28 cellular contexts compared by ENCODE assay signal in the genomic region with DNA sequence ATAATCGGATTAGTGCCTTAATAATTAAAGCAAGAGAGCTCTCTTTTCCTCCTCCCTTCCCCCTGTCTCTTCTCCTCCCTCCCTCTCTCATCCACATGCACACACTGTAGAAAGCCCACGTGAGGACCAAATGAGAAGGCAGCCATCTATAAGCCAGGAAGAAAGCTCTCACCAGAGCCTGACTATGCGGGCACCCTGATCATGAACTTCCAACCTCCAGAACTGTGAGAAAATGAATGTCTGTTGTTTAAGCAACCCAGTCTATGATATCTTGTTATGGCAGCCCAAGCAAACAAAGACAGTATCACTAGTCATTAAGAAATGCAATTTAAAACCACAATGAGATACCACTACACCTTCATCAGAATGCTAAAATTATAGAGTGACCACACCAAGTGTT.
"Had no signal": no experiment of that assay in that cellular context is flagged by ENCODE, and none has a peak within 500 bp of the region (broad histone marks: within the 10 kb centered on the region; RNA-seq: fewer than 3 reads in every experiment).

No MANE protein-coding gene starts in this region.

- H3K4me1 Mint-ChIP-seq: naive B cell; natural killer cell; neural progenitor cell; stimulated activated effector memory CD8-positive, alpha-beta T cell treated with anti-CD3 and anti-CD28 coated beads, Interleukin-12 subunit alpha, Interleukin-12 subunit beta, amount 100 ng/mL, for 72 hours had no signal

- H3K27me3 Mint-ChIP-seq: naive B cell had no signal

- H3K27me3 ChIP-seq: heart right ventricle, hepatocyte, left lung, neural progenitor cell, neutrophil, spleen, suprapubic skin, tibial artery, uterus had no signal

- H3K9ac ChIP-seq: neural progenitor cell had no signal

- H3K4me1 ChIP-seq: heart right ventricle, left lung, lower lobe of right lung, neural progenitor cell, spleen, suprapubic skin, tibial artery, uterus had no signal

- H3K79me2 ChIP-seq: hepatocyte had no signal

- H3K4me3 ChIP-seq: heart right ventricle, hepatocyte, left lung, lower lobe of right lung, neural progenitor cell, spleen, suprapubic skin, thoracic aorta, tibial artery, uterus had no signal

- H3K27ac ChIP-seq: heart right ventricle, hepatocyte, left lung, lower lobe of right lung, neural progenitor cell, neutrophil, spleen, suprapubic skin, thoracic aorta, tibial artery, uterus had no signal

- DNase-seq: heart right ventricle; kidney glomerular epithelial cell; left colon; left lung; lower lobe of right lung; mammary epithelial cell; mesenchymal stem cell; naive B cell; natural killer cell; nephron progenitor cell; occipital lobe; right cardiac atrium; small intestine; spleen; stimulated activated CD4-positive, alpha-beta T cell treated with anti-CD3 and anti-CD28 coated beads, Interleukin-4, amount 100 ng/mL, for 24 hours; stimulated activated naive CD4-positive, alpha-beta T cell; tibial artery; uterus had no signal

- H3K9me3 ChIP-seq: left lung, lower lobe of right lung, neutrophil, suprapubic skin, thoracic aorta, tibial artery, uterus had no signal

- H3K9me3 Mint-ChIP-seq: stimulated activated effector memory CD8-positive, alpha-beta T cell treated with anti-CD3 and anti-CD28 coated beads, Interleukin-12 subunit alpha, Interleukin-12 subunit beta, amount 100 ng/mL, for 72 hours; stimulated activated naive CD8-positive, alpha-beta T cell treated with anti-CD3 and anti-CD28 coated beads, Interleukin-15, Interleukin-2, amounts not matched to agents 100 ng/mL and 50 ng/mL, for 24 hours; type B pancreatic cell had no signal

- H3K36me3 ChIP-seq: heart right ventricle, left lung, lower lobe of right lung, neural progenitor cell, neutrophil, spleen, suprapubic skin, thoracic aorta, tibial artery, uterus had no signal

- H3K36me3 Mint-ChIP-seq: mesothelial cell of epicardium; naive B cell; natural killer cell; neural progenitor cell; stimulated activated effector memory CD8-positive, alpha-beta T cell treated with anti-CD3 and anti-CD28 coated beads, Interleukin-12 subunit alpha, Interleukin-12 subunit beta, amount 100 ng/mL, for 72 hours; type B pancreatic cell had no signal

- H3K4me3 Mint-ChIP-seq: mesothelial cell of epicardium; naive B cell; natural killer cell; nephron progenitor cell; neural progenitor cell; stimulated activated effector memory CD8-positive, alpha-beta T cell treated with anti-CD3 and anti-CD28 coated beads, Interleukin-12 subunit alpha, Interleukin-12 subunit beta, amount 100 ng/mL, for 72 hours; stimulated activated naive CD8-positive, alpha-beta T cell treated with anti-CD3 and anti-CD28 coated beads, Interleukin-15, Interleukin-2, amounts not matched to agents 100 ng/mL and 50 ng/mL, for 24 hours; type B pancreatic cell had no signal

- H3K27ac Mint-ChIP-seq: mesothelial cell of epicardium; naive B cell; natural killer cell; nephron progenitor cell; neural progenitor cell; progenitor cell of endocrine pancreas; stimulated activated effector memory CD8-positive, alpha-beta T cell treated with anti-CD3 and anti-CD28 coated beads, Interleukin-12 subunit alpha, Interleukin-12 subunit beta, amount 100 ng/mL, for 72 hours; stimulated activated naive CD8-positive, alpha-beta T cell treated with anti-CD3 and anti-CD28 coated beads, Interleukin-15, Interleukin-2, amounts not matched to agents 100 ng/mL and 50 ng/mL, for 24 hours; type B pancreatic cell had no signal

- H3K4me2 ChIP-seq: hepatocyte, neural progenitor cell had no signal

- H2AFZ ChIP-seq: hepatocyte, neural progenitor cell had no signal
